10 cellular contexts compared by ENCODE assay signal in the genomic region with DNA sequence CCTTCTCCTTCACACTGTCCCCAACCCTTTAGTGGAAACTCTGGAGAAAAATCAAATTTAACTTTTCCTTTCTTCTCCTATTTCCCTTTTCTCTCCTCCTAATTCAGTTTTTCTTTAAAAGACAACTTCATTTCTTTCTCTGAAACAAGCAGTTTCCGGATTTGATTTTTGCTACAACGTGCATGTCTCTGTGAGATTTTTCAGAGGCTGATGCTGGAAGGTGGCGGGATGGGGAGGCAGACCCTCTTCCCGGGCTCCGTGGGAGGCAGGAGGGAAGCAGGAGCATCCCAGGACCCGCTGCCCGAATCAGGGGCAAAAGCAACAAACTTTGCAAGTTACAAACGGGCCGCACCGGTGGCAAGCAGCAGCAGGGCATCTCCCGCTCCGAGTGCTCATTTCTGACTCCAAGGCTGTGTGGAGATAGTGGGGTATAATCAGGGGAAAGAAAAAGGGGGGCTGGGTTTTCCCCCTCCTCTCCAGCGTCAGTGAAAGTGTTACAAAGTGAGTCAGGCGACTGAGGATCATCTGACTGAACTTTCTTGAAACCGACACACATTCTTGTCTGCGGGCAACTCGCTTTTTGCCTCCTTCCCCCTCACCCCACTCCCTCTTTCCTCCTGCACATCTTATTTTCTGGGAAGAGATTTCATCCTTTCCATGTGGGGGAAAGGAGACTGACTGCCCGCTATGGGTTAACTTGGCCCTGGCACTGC. TPM values are rescaled to one million over a fixed set of nuclear protein-coding genes. Genes with fewer than 3 reads are reported as not detected.
A peak's percentile ranks its signal among the peaks of the same experiment; 100 is the strongest.
DNase-seq lines count a peak whose midpoint lies in the region; ATAC-seq and TF ChIP-seq lines count a peak whose summit lies in the region.
"Had no signal": no experiment of that assay in that cellular context is flagged by ENCODE, and none has a peak within 500 bp of the region (broad histone marks: within the 10 kb centered on the region; RNA-seq: fewer than 3 reads in every experiment).

No MANE protein-coding gene starts in this region.

- peaks cover 80% of the 10 kb centered on the region for H3K27me3 Mint-ChIP-seq in GM23338 (ENCODE audit: insufficient read depth, low read depth, poor library complexity)

- intact Hi-C loops in gastrocnemius medialis (cut with DNase I; ENCODE audit: low total_unique reads), result no loop called here

- H3K4me2 ChIP-seq in GM23338, result peak overlapping the region; percentile 78

- H3K4me3 ChIP-seq in GM23338 (peak overlapping the region; percentile 58), gastrocnemius medialis (peak overlapping the region; percentile 76 to 89 (median 78))

- H3K36me3 ChIP-seq in GM23338 (ENCODE audit: insufficient read depth), result no peaks in the 10 kb centered on the region
- no peaks in the 10 kb centered on the region for H3K36me3 ChIP-seq in gastrocnemius medialis

- H3K9me2 ChIP-seq in GM23338 (ENCODE audit: insufficient read depth), result no peaks in the 10 kb centered on the region

- H3F3A ChIP-seq in GM23338 (replicated peaks; ENCODE audit: low read depth), result peaks cover 4% of the 10 kb centered on the region; the same call in 1 of the 2 replicates

- peak; percentile 14 to 56 for TF ChIP-seq POLR2A in gastrocnemius medialis (IDR thresholded peaks at IDR 0.05)

- peaks cover 70% of the 10 kb centered on the region for H3K4me1 ChIP-seq in GM23338 (ENCODE audit: insufficient read depth)
- peaks cover 52 to 61% of the 10 kb centered on the region in 2 donors for H3K4me1 ChIP-seq in gastrocnemius medialis

- H3K27ac ChIP-seq in GM23338 (ENCODE audit: low read depth) (no peak overlapping the region), gastrocnemius medialis (peak overlapping the region; percentile 94 to 96 (median 95))

- ATAC-seq in GM23338 (no peak), gastrocnemius medialis (no peak), HG03469 (IDR thresholded peaks at IDR 0.05; ENCODE audit: unreplicated experiment) (no peak)

- H3K4me3 Mint-ChIP-seq in GM23338, result peak overlapping the region; percentile 66

- DNase-seq in GM23338 (ENCODE audit: low spot score), result peak; percentile 68
- DNase-seq in amniotic epithelial cell (ENCODE audit: low read depth), result peak; percentile 94
- DNase-seq in hypothalamus (lab: John Stamatoyannopoulos, UW), result peak in 30 of 51 donors; percentile 15 to 65 (median 41)
- peak in 1 of 2 donors; percentile 38 for DNase-seq in gastrocnemius medialis
- no peak for DNase-seq in RKO (ENCODE audit: low spot score)
- no peak for DNase-seq in NCI-H526 treated with DMSO at 0.1 percent for 48 hours (lab: John Stamatoyannopoulos, UW)
- DNase-seq in iPS-NIHi7 (ENCODE audit: extremely low spot score), result no peak
- DNase-seq: stimulated activated CD4-positive, alpha-beta T cell treated with anti-CD3 and anti-CD28 coated beads, Interleukin-4, amount 100 ng/mL, for 1 hour had no signal

- no peaks in the 10 kb centered on the region; the same call in 2 of the 3 replicates for H3K9me3 Mint-ChIP-seq in GM23338

- no peaks in the 10 kb centered on the region for H3K9me3 ChIP-seq in gastrocnemius medialis

- in situ Hi-C loops in gastrocnemius medialis (cut with MboI; ENCODE audit: low sequenced_read_pairs in 4 of 4), result loop anchor here (5.0 to 25.0 kb wide), 3 partner anchors 59 to 186 kb away; a partner anchor contains a TSS

- no peaks in the 10 kb centered on the region; the same call in 2 of the 3 replicates for H3K36me3 Mint-ChIP-seq in GM23338 (ENCODE audit: low read depth)

- no peaks in the 10 kb centered on the region for H3K79me2 ChIP-seq in GM23338 (replicated peaks; ENCODE audit: insufficient read depth)

- TF ChIP-seq CTCF in GM23338 (conservative IDR thresholded peaks at IDR 0.05; ENCODE audit: low read depth in 2 of 2), result no peak
- no peak for TF ChIP-seq CTCF in gastrocnemius medialis (IDR thresholded peaks at IDR 0.05 in 4 of 5, conservative IDR thresholded peaks at IDR 0.05 in 1 of 5)

- H2AFZ ChIP-seq in GM23338, result no peak overlapping the region

- H3K4me1 Mint-ChIP-seq in GM23338, result peaks cover 64% of the 10 kb centered on the region

- H3K27me3 ChIP-seq in GM23338 (ENCODE audit: insufficient read depth) (peaks cover 92% of the 10 kb centered on the region), gastrocnemius medialis (peaks cover 0 to 10% (median 0%) of the 10 kb centered on the region in 3 donors)

- peaks cover 18% of the 10 kb centered on the region for H4K20me1 ChIP-seq in GM23338 (replicated peaks; ENCODE audit: insufficient read depth)

- no peak overlapping the region for H3K27ac Mint-ChIP-seq in GM23338

TF ChIP-seq in GM23338, 12 proteins besides CTCF, POLR2A, EP300 and RAD21:
- TF ChIP-seq, protein P1, sequence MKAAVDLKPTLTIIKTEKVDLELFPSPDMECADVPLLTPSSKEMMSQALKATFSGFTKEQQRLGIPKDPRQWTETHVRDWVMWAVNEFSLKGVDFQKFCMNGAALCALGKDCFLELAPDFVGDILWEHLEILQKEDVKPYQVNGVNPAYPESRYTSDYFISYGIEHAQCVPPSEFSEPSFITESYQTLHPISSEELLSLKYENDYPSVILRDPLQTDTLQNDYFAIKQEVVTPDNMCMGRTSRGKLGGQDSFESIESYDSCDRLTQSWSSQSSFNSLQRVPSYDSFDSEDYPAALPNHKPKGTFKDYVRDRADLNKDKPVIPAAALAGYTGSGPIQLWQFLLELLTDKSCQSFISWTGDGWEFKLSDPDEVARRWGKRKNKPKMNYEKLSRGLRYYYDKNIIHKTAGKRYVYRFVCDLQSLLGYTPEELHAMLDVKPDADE (IDR thresholded peaks at IDR 0.05), result no peak
- TF ChIP-seq, protein P2, sequence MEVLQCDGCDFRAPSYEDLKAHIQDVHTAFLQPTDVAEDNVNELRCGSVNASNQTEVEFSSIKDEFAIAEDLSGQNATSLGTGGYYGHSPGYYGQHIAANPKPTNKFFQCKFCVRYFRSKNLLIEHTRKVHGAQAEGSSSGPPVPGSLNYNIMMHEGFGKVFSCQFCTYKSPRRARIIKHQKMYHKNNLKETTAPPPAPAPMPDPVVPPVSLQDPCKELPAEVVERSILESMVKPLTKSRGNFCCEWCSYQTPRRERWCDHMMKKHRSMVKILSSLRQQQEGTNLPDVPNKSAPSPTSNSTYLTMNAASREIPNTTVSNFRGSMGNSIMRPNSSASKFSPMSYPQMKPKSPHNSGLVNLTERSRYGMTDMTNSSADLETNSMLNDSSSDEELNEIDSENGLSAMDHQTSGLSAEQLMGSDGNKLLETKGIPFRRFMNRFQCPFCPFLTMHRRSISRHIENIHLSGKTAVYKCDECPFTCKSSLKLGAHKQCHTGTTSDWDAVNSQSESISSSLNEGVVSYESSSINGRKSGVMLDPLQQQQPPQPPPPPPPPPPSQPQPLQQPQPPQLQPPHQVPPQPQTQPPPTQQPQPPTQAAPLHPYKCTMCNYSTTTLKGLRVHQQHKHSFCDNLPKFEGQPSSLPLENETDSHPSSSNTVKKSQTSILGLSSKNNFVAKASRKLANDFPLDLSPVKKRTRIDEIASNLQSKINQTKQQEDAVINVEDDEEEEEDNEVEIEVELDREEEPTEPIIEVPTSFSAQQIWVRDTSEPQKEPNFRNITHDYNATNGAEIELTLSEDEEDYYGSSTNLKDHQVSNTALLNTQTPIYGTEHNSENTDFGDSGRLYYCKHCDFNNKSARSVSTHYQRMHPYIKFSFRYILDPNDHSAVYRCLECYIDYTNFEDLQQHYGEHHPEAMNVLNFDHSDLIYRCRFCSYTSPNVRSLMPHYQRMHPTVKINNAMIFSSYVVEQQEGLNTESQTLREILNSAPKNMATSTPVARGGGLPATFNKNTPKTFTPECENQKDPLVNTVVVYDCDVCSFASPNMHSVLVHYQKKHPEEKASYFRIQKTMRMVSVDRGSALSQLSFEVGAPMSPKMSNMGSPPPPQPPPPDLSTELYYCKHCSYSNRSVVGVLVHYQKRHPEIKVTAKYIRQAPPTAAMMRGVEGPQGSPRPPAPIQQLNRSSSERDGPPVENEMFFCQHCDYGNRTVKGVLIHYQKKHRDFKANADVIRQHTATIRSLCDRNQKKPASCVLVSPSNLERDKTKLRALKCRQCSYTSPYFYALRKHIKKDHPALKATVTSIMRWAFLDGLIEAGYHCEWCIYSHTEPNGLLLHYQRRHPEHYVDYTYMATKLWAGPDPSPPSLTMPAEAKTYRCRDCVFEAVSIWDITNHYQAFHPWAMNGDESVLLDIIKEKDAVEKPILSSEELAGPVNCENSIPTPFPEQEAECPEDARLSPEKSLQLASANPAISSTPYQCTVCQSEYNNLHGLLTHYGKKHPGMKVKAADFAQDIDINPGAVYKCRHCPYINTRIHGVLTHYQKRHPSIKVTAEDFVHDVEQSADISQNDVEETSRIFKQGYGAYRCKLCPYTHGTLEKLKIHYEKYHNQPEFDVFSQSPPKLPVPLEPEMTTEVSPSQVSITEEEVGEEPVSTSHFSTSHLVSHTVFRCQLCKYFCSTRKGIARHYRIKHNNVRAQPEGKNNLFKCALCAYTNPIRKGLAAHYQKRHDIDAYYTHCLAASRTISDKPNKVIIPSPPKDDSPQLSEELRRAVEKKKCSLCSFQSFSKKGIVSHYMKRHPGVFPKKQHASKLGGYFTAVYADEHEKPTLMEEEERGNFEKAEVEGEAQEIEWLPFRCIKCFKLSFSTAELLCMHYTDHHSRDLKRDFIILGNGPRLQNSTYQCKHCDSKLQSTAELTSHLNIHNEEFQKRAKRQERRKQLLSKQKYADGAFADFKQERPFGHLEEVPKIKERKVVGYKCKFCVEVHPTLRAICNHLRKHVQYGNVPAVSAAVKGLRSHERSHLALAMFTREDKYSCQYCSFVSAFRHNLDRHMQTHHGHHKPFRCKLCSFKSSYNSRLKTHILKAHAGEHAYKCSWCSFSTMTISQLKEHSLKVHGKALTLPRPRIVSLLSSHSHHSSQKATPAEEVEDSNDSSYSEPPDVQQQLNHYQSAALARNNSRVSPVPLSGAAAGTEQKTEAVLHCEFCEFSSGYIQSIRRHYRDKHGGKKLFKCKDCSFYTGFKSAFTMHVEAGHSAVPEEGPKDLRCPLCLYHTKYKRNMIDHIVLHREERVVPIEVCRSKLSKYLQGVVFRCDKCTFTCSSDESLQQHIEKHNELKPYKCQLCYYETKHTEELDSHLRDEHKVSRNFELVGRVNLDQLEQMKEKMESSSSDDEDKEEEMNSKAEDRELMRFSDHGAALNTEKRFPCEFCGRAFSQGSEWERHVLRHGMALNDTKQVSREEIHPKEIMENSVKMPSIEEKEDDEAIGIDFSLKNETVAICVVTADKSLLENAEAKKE (CRISPR knock-in tag; IDR thresholded peaks at IDR 0.05), result no peak
- TF ChIP-seq ZNF114 (CRISPR knock-in tag; IDR thresholded peaks at IDR 0.05) (no peak), ZNF331 (CRISPR knock-in tag; IDR thresholded peaks at IDR 0.05; ENCODE audit: low read depth) (no peak), CREB1 (CRISPR knock-in tag; IDR thresholded peaks at IDR 0.05; ENCODE audit: low read depth) (no peak), EZH2 (IDR thresholded peaks at IDR 0.05; ENCODE audit: low read depth, unreplicated experiment) (peak; percentile 53)

RNA-seq across cellular contexts. Expression of a gene that starts 6.4 kb away (rescaled TPM):
- 0.08 TPM in 1 of 2 replicates, not detected in the other for total RNA-seq in GM23338 (2014; rRNA removed; shearing (Covaris generic))
- 0.07 and 0.45 TPM in 2 replicates for polyA plus RNA-seq in GM23338 (2016; fragmentation: Nextera tagmentation; extraction: Ambion mirVana)
- 10 to 100 TPM; 21.2 to 27.6 (median 22.9) TPM for total RNA-seq in gastrocnemius medialis
- total RNA-seq: HT-29 had no signal

Comparison
In these comparisons a context has a peak if more than half of its experiments do, and no peak if none do; other contexts are left out.
1. DNase-seq: peak in GM23338 (single experiment), amniotic epithelial cell (single experiment) and hypothalamus (30 of 51); none in RKO (single experiment), NCI-H526 treated with DMSO at 0.1 percent for 48 hours (single experiment) and iPS-NIHi7 (single experiment).
2. RNA of a gene that starts 6.4 kb away (total RNA-seq): 21.2 to 27.6 TPM in gastrocnemius medialis; 0.08 TPM in GM23338; every median in the first group is over 10 times any median in the second.